1 cellular context compared by ENCODE assay signal in the genomic region with DNA sequence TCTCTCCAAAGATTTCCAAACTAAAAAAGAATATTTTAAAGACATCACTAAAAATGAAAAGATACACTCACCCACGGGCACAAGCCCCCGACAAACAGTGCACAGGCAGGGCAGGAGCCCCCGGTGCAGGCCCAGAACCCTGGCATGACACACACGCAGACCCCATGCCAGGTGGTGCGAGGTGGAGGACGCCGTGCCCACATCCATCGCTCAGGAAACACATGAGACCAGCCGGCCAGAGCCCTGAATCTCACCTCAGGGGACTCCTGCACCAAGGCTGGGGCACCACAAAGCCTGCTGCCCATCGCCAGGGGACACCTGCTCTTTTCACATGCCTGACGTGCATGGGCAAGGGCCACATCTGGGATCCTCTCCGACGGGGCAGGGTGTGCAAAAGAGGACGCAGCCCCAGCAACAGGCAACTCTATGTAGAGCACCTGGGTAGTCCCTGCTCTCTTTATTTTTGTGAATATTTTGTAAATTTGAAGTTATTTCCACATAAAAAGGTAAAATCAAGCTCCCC.
TF ChIP-seq lines count a peak whose summit lies in the region.

No MANE protein-coding gene starts in this region.

TF ChIP-seq in HepG2, 621 proteins besides CTCF, POLR2A, EP300 and RAD21:
- TF ChIP-seq SMC3 (IDR thresholded peaks at IDR 0.05; ENCODE audit: low read length): no peak
- 0 out of 2 replicates have a peak, but pooled peaks have one; percentile 26 for TF ChIP-seq RBFOX2 (IDR thresholded peaks at IDR 0.05; ENCODE audit: low read depth, low read length)
- TF ChIP-seq ZNF761 (CRISPR knock-in tag; conservative IDR thresholded peaks at IDR 0.05): no peak
- TF ChIP-seq ZNF180 (CRISPR knock-in tag; IDR thresholded peaks at IDR 0.05; ENCODE audit: borderline replicate concordance, low read depth): no peak
- TF ChIP-seq ETV5 (CRISPR knock-in tag; IDR thresholded peaks at IDR 0.05; ENCODE audit: borderline replicate concordance): no peak
- TF ChIP-seq ZNF605 (CRISPR knock-in tag; IDR thresholded peaks at IDR 0.05): no peak
- TF ChIP-seq TRIM24 (CRISPR knock-in tag; IDR thresholded peaks at IDR 0.05): no peak
- peak; percentile 68 for TF ChIP-seq AGO2 (optimal IDR thresholded peaks at IDR 0.05; ENCODE audit: low read depth, low read length)
- TF ChIP-seq, protein P1, sequence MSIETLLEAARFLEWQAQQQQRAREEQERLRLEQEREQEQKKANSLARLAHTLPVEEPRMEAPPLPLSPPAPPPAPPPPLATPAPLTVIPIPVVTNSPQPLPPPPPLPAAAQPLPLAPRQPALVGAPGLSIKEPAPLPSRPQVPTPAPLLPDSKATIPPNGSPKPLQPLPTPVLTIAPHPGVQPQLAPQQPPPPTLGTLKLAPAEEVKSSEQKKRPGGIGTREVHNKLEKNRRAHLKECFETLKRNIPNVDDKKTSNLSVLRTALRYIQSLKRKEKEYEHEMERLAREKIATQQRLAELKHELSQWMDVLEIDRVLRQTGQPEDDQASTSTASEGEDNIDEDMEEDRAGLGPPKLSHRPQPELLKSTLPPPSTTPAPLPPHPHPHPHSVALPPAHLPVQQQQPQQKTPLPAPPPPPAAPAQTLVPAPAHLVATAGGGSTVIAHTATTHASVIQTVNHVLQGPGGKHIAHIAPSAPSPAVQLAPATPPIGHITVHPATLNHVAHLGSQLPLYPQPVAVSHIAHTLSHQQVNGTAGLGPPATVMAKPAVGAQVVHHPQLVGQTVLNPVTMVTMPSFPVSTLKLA (IDR thresholded peaks at IDR 0.05): no peak
- no peak for TF ChIP-seq TOPORS (CRISPR knock-in tag; IDR thresholded peaks at IDR 0.05)
TF ChIP-seq in HepG2: peak in this region for 2.
